In the genomic region with DNA sequence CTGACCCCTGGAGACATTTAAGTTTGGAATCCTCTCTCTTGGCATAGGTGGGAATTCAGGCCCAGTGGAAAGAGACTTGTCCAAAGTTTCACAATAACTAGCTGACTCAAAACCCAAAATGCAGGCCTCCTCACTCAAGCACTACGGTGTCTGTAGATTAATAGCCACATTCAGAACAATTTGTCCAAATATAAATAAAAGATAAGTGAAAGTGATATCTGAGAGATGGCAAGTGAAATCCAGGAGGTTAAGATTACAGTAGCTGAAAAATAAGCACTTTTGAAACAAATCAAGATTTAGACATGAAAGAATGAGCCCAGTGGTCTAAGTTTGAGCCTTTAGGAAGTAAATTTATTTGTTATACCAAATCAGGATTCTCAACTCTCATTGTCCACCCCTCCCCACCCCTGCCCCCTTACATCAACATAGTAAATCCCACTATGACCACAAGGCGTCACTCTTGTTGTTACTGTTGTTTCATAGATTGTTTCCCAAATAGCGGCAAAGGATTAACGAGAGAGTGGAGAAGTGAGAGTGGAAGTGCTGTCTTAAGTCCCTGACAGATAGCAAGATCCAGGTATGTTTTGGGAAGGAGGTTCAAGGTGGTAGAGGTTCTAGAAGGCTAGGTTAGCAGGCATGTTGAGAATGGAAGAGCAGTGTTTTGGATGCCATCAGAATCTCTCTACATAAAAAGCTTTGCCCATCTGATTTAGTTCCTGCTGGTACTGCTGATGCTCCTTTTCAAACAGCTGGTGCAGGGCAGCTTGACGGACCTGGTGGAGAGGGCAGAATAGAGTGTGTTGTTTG, we compare ENCODE assay signal across 8 cellular contexts. TPM values are rescaled to one million over a fixed set of nuclear protein-coding genes. Genes with fewer than 3 reads are reported as not detected.
DNase-seq lines count a peak whose midpoint lies in the region; ATAC-seq and TF ChIP-seq lines count a peak whose summit lies in the region.

No MANE protein-coding gene starts in this region.

- DNase-seq in Caki2 (ENCODE audit: low read depth): peak; percentile 47
- DNase-seq in HAP-1 (ENCODE audit: low spot score in 2 of 2): peak; percentile 73 to 76
- DNase-seq in NCI-H82 (lab: John Stamatoyannopoulos, UW): peak; percentile 92
- DNase-seq in ascending aorta (ENCODE audit: low spot score in 2 of 2): peak in 1 of 2 donors; percentile 77
- DNase-seq in hepatic stellate cell (ENCODE audit: low spot score): peak; percentile 63
- DNase-seq in spleen: no peak
- no peak for DNase-seq in GM19238 (ENCODE audit: insufficient read length, low spot score)

- TF ChIP-seq POLR2A in spleen (IDR thresholded peaks at IDR 0.05): no peak

- TF ChIP-seq CTCF in ascending aorta (IDR thresholded peaks at IDR 0.05): peak; percentile 23 to 52 (median 50)
- TF ChIP-seq CTCF in spleen (IDR thresholded peaks at IDR 0.05 in 8 of 11, conservative IDR thresholded peaks at IDR 0.05 in 3 of 11): peak; percentile 29 to 74 (median 61)

- H3K27ac ChIP-seq in ascending aorta (peak overlapping the region in 1 of 2 donors; percentile 26), spleen (peak overlapping the region in 2 of 8 donors; percentile 2)

- no peak for ATAC-seq in GM18909 (IDR thresholded peaks at IDR 0.05; ENCODE audit: poor library complexity, unreplicated experiment)

- H3K4me3 ChIP-seq in HAP-1 (no peak overlapping the region), ascending aorta (peak overlapping the region in 1 of 2 donors; percentile 22), spleen (no peak overlapping the region)

- in situ Hi-C loops in Caki2 (cut with HindIII; ENCODE audit: low pct_unique_long_range_greater_than_20kb, low sequenced_read_pairs) (no loop called here), HAP-1 (cut with MboI; ENCODE audit: low sequenced_read_pairs) (no loop called here)

- H3K4me1 ChIP-seq in HAP-1: no peaks in the 10 kb centered on the region
- H3K4me1 ChIP-seq in ascending aorta: no peaks in the 10 kb centered on the region
- peaks cover 0 to 13% (median 5%) of the 10 kb centered on the region in 6 donors for H3K4me1 ChIP-seq in spleen

- WGBS in spleen, 5 donors: 8 to 14% (median 13%) methylated on average over 5 of the region's 5 CpGs

- H3K27me3 ChIP-seq in HAP-1 (ENCODE audit: low read depth) (no peaks in the 10 kb centered on the region), ascending aorta (no peaks in the 10 kb centered on the region), spleen (replicated peaks in 1 of 7) (no peaks in the 10 kb centered on the region)

- no peaks in the 10 kb centered on the region for H3K36me3 ChIP-seq in HAP-1 (replicated peaks)
- no peaks in the 10 kb centered on the region for H3K36me3 ChIP-seq in ascending aorta
- H3K36me3 ChIP-seq in spleen: no peaks in the 10 kb centered on the region

- intact Hi-C loops in ascending aorta (cut with DNase I) (loop anchor here (1.0 kb wide), 1 partner anchor 73 kb away; the partner anchor contains the start of gene HAX1), spleen (cut with DNase I; ENCODE audit: low total_unique reads) (no loop called here)

- H3K9me3 ChIP-seq in HAP-1 (no peaks in the 10 kb centered on the region), ascending aorta (no peaks in the 10 kb centered on the region), spleen (no peaks in the 10 kb centered on the region)

RNA-seq across cellular contexts. Expression of gene TPM3, which starts 7.1 kb away (rescaled TPM):
- 631 and 793 TPM in 2 replicates for total RNA-seq in Caki2 (2014; rRNA removed; shearing (Covaris generic); ENCODE audit: low replicate concordance)
- total RNA-seq in ascending aorta: 254 TPM
- 100 to 1,000 TPM; 383 to 596 (median 456) TPM for total RNA-seq in spleen
- polyA plus RNA-seq in spleen: 100 to 1,000 TPM; 221 to 315 (median 240) TPM

RNA-seq across cellular contexts. Expression of gene CFAP141, which starts 7.2 kb away (rescaled TPM):
- total RNA-seq in Caki2 (2014; rRNA removed; shearing (Covaris generic); ENCODE audit: low replicate concordance): not detected in 2 replicates
- total RNA-seq in ascending aorta (not detected), spleen (not detected)
- polyA plus RNA-seq in spleen: not detected

RNA-seq across cellular contexts. Expression of gene UBAP2L, which starts 21.8 kb away (rescaled TPM):
- 68.5 and 85.7 TPM in 2 replicates for total RNA-seq in Caki2 (2014; rRNA removed; shearing (Covaris generic); ENCODE audit: low replicate concordance)
- total RNA-seq in ascending aorta (67.8 TPM), spleen (100 to 1,000 TPM in 5 of 7 donors, 10 to 100 TPM in 2; 89.5 to 156 (median 134) TPM)
- 10 to 100 TPM; 36.8 to 58.0 (median 44.4) TPM for polyA plus RNA-seq in spleen

RNA-seq across cellular contexts. Expression of gene NUP210L, which starts 44.1 kb away (rescaled TPM):
- total RNA-seq in Caki2 (2014; rRNA removed; shearing (Covaris generic); ENCODE audit: low replicate concordance): 0.07 TPM in 1 of 2 replicates, not detected in the other
- total RNA-seq in ascending aorta: not detected
- under 1 TPM in 5 of 7 donors, not detected in 2; 0.06 to 0.34 (median 0.10) TPM for total RNA-seq in spleen
- polyA plus RNA-seq in spleen: under 1 TPM in 1 of 3 donors, not detected in 2; 0.02 TPM

Comparison
In these comparisons a context has a peak if more than half of its experiments do, and no peak if none do; other contexts are left out.
1. DNase-seq: peak in Caki2 (single experiment), HAP-1 (2 of 2), NCI-H82 (single experiment) and hepatic stellate cell (single experiment); none in spleen (single experiment) and GM19238 (single experiment).